ENCODE assay signal across 9 cellular contexts in the genomic region with DNA sequence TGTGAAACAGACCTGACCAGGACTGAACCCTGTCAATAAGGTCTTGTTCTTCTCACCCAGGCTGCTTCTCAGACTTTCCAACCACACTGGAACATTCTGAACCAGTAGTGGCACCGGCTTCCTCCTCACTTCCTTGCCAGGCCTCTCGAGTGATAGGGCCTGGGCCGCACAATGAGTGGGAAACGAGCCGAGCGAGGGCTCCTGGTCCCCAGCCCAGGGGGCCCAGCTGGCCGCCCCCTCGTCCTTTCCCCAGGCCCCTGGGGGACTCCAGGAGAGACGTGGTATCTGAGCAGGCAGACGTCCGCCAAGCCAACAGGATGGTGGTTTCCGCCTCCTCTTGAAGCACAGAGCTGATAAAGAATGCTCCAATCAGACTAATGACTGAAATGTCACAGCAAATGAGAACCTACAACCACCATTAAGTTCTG.
DNase-seq lines count a peak whose midpoint lies in the region; ATAC-seq and TF ChIP-seq lines count a peak whose summit lies in the region.
"Had no signal": no experiment of that assay in that cellular context is flagged by ENCODE, and none has a peak within 500 bp of the region (broad histone marks: within the 10 kb centered on the region; RNA-seq: fewer than 3 reads in every experiment).

No MANE protein-coding gene starts in this region.

- no peaks in the 10 kb centered on the region for H3K36me3 ChIP-seq in OCI-LY3 (replicated peaks; ENCODE audit: low read depth, low read length)

- 0 out of 2 replicates have a peak overlapping the region, but pooled peaks have one; percentile 4 for H3K4me2 ChIP-seq in OCI-LY3 (ENCODE audit: low read length)

- peak overlapping the region; percentile 56 for H3K4me3 Mint-ChIP-seq in dendritic cell treated with granulocyte-macrophage colony-stimulating factor and Interleukin-4, amounts not matched to agents 40 ng/mL and 50 ng/mL, for 4 days
- H3K4me3 Mint-ChIP-seq: neural crest cell had no signal

- peak; percentile 12 to 24 for DNase-seq in stimulated activated CD4-positive, alpha-beta T cell treated with anti-CD3 and anti-CD28 coated beads, Interleukin-1b, Interleukin-23, amount 100 ng/mL, for 4 hours (ENCODE audit: low read depth in 2 of 2)
- DNase-seq in SIG-M5 (lab: John Stamatoyannopoulos, UW) (no peak), posterior cingulate gyrus (no peak)

- H3K9me3 Mint-ChIP-seq in dendritic cell treated with granulocyte-macrophage colony-stimulating factor and Interleukin-4, amounts not matched to agents 40 ng/mL and 50 ng/mL, for 4 days: peaks cover 7% of the 10 kb centered on the region
- H3K9me3 Mint-ChIP-seq: neural crest cell had no signal

- TF ChIP-seq CTCF in OCI-LY3 (IDR thresholded peaks at IDR 0.05; ENCODE audit: low read depth, low read length): no peak

- no peak overlapping the region for H3K4me3 ChIP-seq in OCI-LY3 (ENCODE audit: low read length)

- peak overlapping the region; percentile 62 for H3K27ac Mint-ChIP-seq in dendritic cell treated with granulocyte-macrophage colony-stimulating factor and Interleukin-4, amounts not matched to agents 40 ng/mL and 50 ng/mL, for 4 days

- intact Hi-C loops in dendritic cell treated with granulocyte-macrophage colony-stimulating factor and Interleukin-4, amounts not matched to agents 40 ng/mL and 50 ng/mL, for 4 days (cut with micrococcal nuclease): no loop called here
- intact Hi-C loops in posterior cingulate gyrus (cut with DNase I): no loop called here

- H3K27me3 ChIP-seq in OCI-LY3 (ENCODE audit: low read depth, low read length): no peaks in the 10 kb centered on the region

- peaks cover 9% of the 10 kb centered on the region for H3K27me3 Mint-ChIP-seq in dendritic cell treated with granulocyte-macrophage colony-stimulating factor and Interleukin-4, amounts not matched to agents 40 ng/mL and 50 ng/mL, for 4 days

- H3K9ac ChIP-seq in OCI-LY3 (ENCODE audit: low read length): no peak overlapping the region

- H3K4me1 ChIP-seq in OCI-LY3 (ENCODE audit: low read length): no peaks in the 10 kb centered on the region

- no peak overlapping the region for H3K27ac ChIP-seq in OCI-LY3 (ENCODE audit: low read length)

- no peaks in the 10 kb centered on the region for H3K36me3 Mint-ChIP-seq in dendritic cell treated with granulocyte-macrophage colony-stimulating factor and Interleukin-4, amounts not matched to agents 40 ng/mL and 50 ng/mL, for 4 days (ENCODE audit: low read depth)

- no peaks in the 10 kb centered on the region for H3K79me2 ChIP-seq in OCI-LY3 (ENCODE audit: low read length)

- H3K9me3 ChIP-seq in OCI-LY3 (ENCODE audit: insufficient read depth, low read length): no peaks in the 10 kb centered on the region

- peaks cover 27% of the 10 kb centered on the region for H3K4me1 Mint-ChIP-seq in dendritic cell treated with granulocyte-macrophage colony-stimulating factor and Interleukin-4, amounts not matched to agents 40 ng/mL and 50 ng/mL, for 4 days (ENCODE audit: low read depth)

- no peak overlapping the region for H2AFZ ChIP-seq in OCI-LY3 (ENCODE audit: low read depth, low read length)

- ATAC-seq in GM18511 (IDR thresholded peaks at IDR 0.05; ENCODE audit: unreplicated experiment) (peak; percentile 61), HG03342 (IDR thresholded peaks at IDR 0.05; ENCODE audit: unreplicated experiment) (no peak), HG02852 (IDR thresholded peaks at IDR 0.05; ENCODE audit: unreplicated experiment) (no peak)

- no peaks in the 10 kb centered on the region for H4K20me1 ChIP-seq in OCI-LY3 (ENCODE audit: insufficient read depth, low read length)

Comparison
In these comparisons a context has a peak if more than half of its experiments do, and no peak if none do; other contexts are left out.
1. DNase-seq: peak in stimulated activated CD4-positive, alpha-beta T cell treated with anti-CD3 and anti-CD28 coated beads, Interleukin-1b, Interleukin-23, amount 100 ng/mL, for 4 hours (2 of 2); none in SIG-M5 (single experiment) and posterior cingulate gyrus (0 of 10).